In the genomic region with DNA sequence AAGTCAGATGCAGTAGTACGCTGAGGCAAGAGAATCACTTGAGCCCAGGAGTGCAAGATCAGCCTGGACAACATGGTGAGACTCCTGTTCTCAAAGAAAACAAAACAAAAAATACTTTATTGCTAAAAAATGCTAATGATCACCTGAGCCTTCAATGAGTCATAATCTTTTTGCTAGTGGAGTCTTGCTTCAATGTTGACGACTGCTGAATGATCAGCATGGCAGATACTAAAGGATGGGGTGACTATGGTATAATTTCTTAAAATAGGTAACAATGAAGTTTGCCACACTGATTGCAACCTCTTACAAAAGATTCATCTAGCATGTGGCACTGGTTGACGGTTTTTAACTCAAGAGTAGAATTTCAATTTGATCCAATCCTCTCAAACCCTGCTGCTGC, we compare ENCODE assay signal across 14 cellular contexts. TPM values are rescaled to one million over a fixed set of nuclear protein-coding genes. Genes with fewer than 3 reads are reported as not detected.
DNase-seq lines count a peak whose midpoint lies in the region; ATAC-seq and TF ChIP-seq lines count a peak whose summit lies in the region.
"Had no signal": no experiment of that assay in that cellular context is flagged by ENCODE, and none has a peak within 500 bp of the region (broad histone marks: within the 10 kb centered on the region; RNA-seq: fewer than 3 reads in every experiment).

No MANE protein-coding gene starts in this region.

- peaks cover 4% of the 10 kb centered on the region for H3K9me3 ChIP-seq in endodermal cell (ENCODE audit: control insufficient read depth, low read length)

- TF ChIP-seq CTCF in activated CD8-positive, alpha-beta T cell treated with anti-CD3 and anti-CD28 coated beads for 36 hours (IDR thresholded peaks at IDR 0.05) = no peak
- TF ChIP-seq CTCF in endodermal cell (conservative IDR thresholded peaks at IDR 0.05) (no peak), foreskin keratinocyte (conservative IDR thresholded peaks at IDR 0.05) (no peak)

- no peak for DNase-seq in activated CD8-positive, alpha-beta T cell treated with anti-CD3 and anti-CD28 coated beads, Interleukin-2, amount 10 ng/mL, durations not matched to agents 7 days and 5 days
- DNase-seq in activated CD8-positive, alpha-beta T cell treated with anti-CD3 and anti-CD28 coated beads for 36 hours = no peak
- no peak for DNase-seq in activated CD4-positive, alpha-beta memory T cell treated with anti-CD3 and anti-CD28 coated beads, Interleukin-2, amount 10 ng/mL, durations not matched to agents 7 days and 5 days
- peak; percentile 2 for DNase-seq in endodermal cell
- DNase-seq in foreskin keratinocyte = peak in 1 of 2 donors; percentile 61
- DNase-seq in NK-92 treated with Interleukin-12 subunit alpha and Interleukin-12 subunit beta, amount 100 ng/mL, for 24 hours (lab: John Stamatoyannopoulos, UW) = no peak
- DNase-seq in cardiac septum (ENCODE audit: low spot score) = no peak
- DNase-seq: ACHN; CD4-positive, CD25-positive, alpha-beta regulatory T cell; DMS53; GF-D8 had no signal

- no peak overlapping the region for H3K4me3 ChIP-seq in endodermal cell (ENCODE audit: low read length)
- H3K4me3 ChIP-seq: BLaER1 treated with 17β-estradiol and CSF1 and Interleukin-3, amounts not matched to agents 10 nM and 100 nM had no signal

- H3K27ac ChIP-seq in endodermal cell (ENCODE audit: low read depth, low read length) (no peak overlapping the region), foreskin keratinocyte (no peak overlapping the region)
- H3K27ac ChIP-seq: 22Rv1; BLaER1 treated with 17β-estradiol and CSF1 and Interleukin-3, amounts not matched to agents 10 nM and 100 nM had no signal

- peak overlapping the region; percentile 62 for H3K27ac Mint-ChIP-seq in activated CD8-positive, alpha-beta T cell treated with anti-CD3 and anti-CD28 coated beads, Interleukin-2, amount 10 ng/mL, durations not matched to agents 7 days and 5 days
- no peak overlapping the region for H3K27ac Mint-ChIP-seq in activated CD8-positive, alpha-beta T cell treated with anti-CD3 and anti-CD28 coated beads for 36 hours
- H3K27ac Mint-ChIP-seq in activated CD4-positive, alpha-beta memory T cell treated with anti-CD3 and anti-CD28 coated beads, Interleukin-2, amount 10 ng/mL, durations not matched to agents 7 days and 5 days = peak overlapping the region; percentile 36
- H3K27ac Mint-ChIP-seq in endodermal cell = no peak overlapping the region
- H3K27ac Mint-ChIP-seq: CD4-positive, CD25-positive, alpha-beta regulatory T cell had no signal

- H3K9me3 Mint-ChIP-seq in activated CD8-positive, alpha-beta T cell treated with anti-CD3 and anti-CD28 coated beads, Interleukin-2, amount 10 ng/mL, durations not matched to agents 7 days and 5 days (ENCODE audit: insufficient read depth) = no peaks in the 10 kb centered on the region
- H3K9me3 Mint-ChIP-seq in activated CD8-positive, alpha-beta T cell treated with anti-CD3 and anti-CD28 coated beads for 36 hours = no peaks in the 10 kb centered on the region
- no peaks in the 10 kb centered on the region for H3K9me3 Mint-ChIP-seq in activated CD4-positive, alpha-beta memory T cell treated with anti-CD3 and anti-CD28 coated beads, Interleukin-2, amount 10 ng/mL, durations not matched to agents 7 days and 5 days
- H3K9me3 Mint-ChIP-seq in endodermal cell = no peaks in the 10 kb centered on the region
- H3K9me3 Mint-ChIP-seq: CD4-positive, CD25-positive, alpha-beta regulatory T cell had no signal

- no peaks in the 10 kb centered on the region for H3K27me3 Mint-ChIP-seq in activated CD8-positive, alpha-beta T cell treated with anti-CD3 and anti-CD28 coated beads, Interleukin-2, amount 10 ng/mL, durations not matched to agents 7 days and 5 days (ENCODE audit: low read depth)
- no peaks in the 10 kb centered on the region for H3K27me3 Mint-ChIP-seq in activated CD8-positive, alpha-beta T cell treated with anti-CD3 and anti-CD28 coated beads for 36 hours
- H3K27me3 Mint-ChIP-seq in activated CD4-positive, alpha-beta memory T cell treated with anti-CD3 and anti-CD28 coated beads, Interleukin-2, amount 10 ng/mL, durations not matched to agents 7 days and 5 days = no peaks in the 10 kb centered on the region
- no peaks in the 10 kb centered on the region for H3K27me3 Mint-ChIP-seq in endodermal cell (ENCODE audit: insufficient read depth)
- H3K27me3 Mint-ChIP-seq: CD4-positive, CD25-positive, alpha-beta regulatory T cell had no signal

- H3K4me3 Mint-ChIP-seq in activated CD8-positive, alpha-beta T cell treated with anti-CD3 and anti-CD28 coated beads, Interleukin-2, amount 10 ng/mL, durations not matched to agents 7 days and 5 days = no peak overlapping the region
- H3K4me3 Mint-ChIP-seq in activated CD8-positive, alpha-beta T cell treated with anti-CD3 and anti-CD28 coated beads for 36 hours = no peak overlapping the region
- no peak overlapping the region for H3K4me3 Mint-ChIP-seq in activated CD4-positive, alpha-beta memory T cell treated with anti-CD3 and anti-CD28 coated beads, Interleukin-2, amount 10 ng/mL, durations not matched to agents 7 days and 5 days
- H3K4me3 Mint-ChIP-seq in endodermal cell = no peak overlapping the region
- H3K4me3 Mint-ChIP-seq: CD4-positive, CD25-positive, alpha-beta regulatory T cell had no signal

- CTCF ChIA-PET in activated CD8-positive, alpha-beta T cell treated with anti-CD3 and anti-CD28 coated beads, Interleukin-2, amount 10 ng/mL, durations not matched to agents 7 days and 5 days (lab: Charles Lee) = no interaction called here
- CTCF ChIA-PET in activated CD8-positive, alpha-beta T cell treated with anti-CD3 and anti-CD28 coated beads for 36 hours (lab: Charles Lee) = no interaction called here
- CTCF ChIA-PET in activated CD4-positive, alpha-beta memory T cell treated with anti-CD3 and anti-CD28 coated beads, Interleukin-2, amount 10 ng/mL, durations not matched to agents 7 days and 5 days (lab: Charles Lee) = no interaction called here

- peaks cover 80% of the 10 kb centered on the region for H3K36me3 Mint-ChIP-seq in activated CD8-positive, alpha-beta T cell treated with anti-CD3 and anti-CD28 coated beads, Interleukin-2, amount 10 ng/mL, durations not matched to agents 7 days and 5 days (ENCODE audit: low read depth)
- H3K36me3 Mint-ChIP-seq in activated CD8-positive, alpha-beta T cell treated with anti-CD3 and anti-CD28 coated beads for 36 hours (ENCODE audit: low read depth) = peaks cover 71% of the 10 kb centered on the region
- peaks cover 93% of the 10 kb centered on the region for H3K36me3 Mint-ChIP-seq in activated CD4-positive, alpha-beta memory T cell treated with anti-CD3 and anti-CD28 coated beads, Interleukin-2, amount 10 ng/mL, durations not matched to agents 7 days and 5 days (ENCODE audit: low read depth)
- peaks cover 94% of the 10 kb centered on the region for H3K36me3 Mint-ChIP-seq in endodermal cell (ENCODE audit: low read depth)

- 90 to 100% methylated on average over 3 of the region's 3 CpGs for WGBS in endodermal cell (ENCODE audit: insufficient coverage in 1 of 2, insufficient read length in 1 of 2), 2 experiments

- H3K36me3 ChIP-seq in endodermal cell (ENCODE audit: control insufficient read depth, insufficient read depth, low read length) = peaks cover 99% of the 10 kb centered on the region

- H3K4me1 ChIP-seq in endodermal cell (ENCODE audit: control insufficient read depth, insufficient read depth, low read length) = no peaks in the 10 kb centered on the region
- H3K4me1 ChIP-seq in foreskin keratinocyte = no peaks in the 10 kb centered on the region
- H3K4me1 ChIP-seq: BLaER1 treated with 17β-estradiol and CSF1 and Interleukin-3, amounts not matched to agents 10 nM and 100 nM had no signal

- H3K27me3 ChIP-seq in endodermal cell (ENCODE audit: control insufficient read depth, insufficient read depth, low read length, poor library complexity, severe bottlenecking) (no peaks in the 10 kb centered on the region), foreskin keratinocyte (no peaks in the 10 kb centered on the region)
- H3K27me3 ChIP-seq: BLaER1 treated with 17β-estradiol and CSF1 and Interleukin-3, amounts not matched to agents 10 nM and 100 nM had no signal

- intact Hi-C loops in activated CD8-positive, alpha-beta T cell treated with anti-CD3 and anti-CD28 coated beads for 36 hours (cut with micrococcal nuclease) = no loop called here
- intact Hi-C loops in cardiac septum (cut with DNase I) = no loop called here

- H3K9ac ChIP-seq in endodermal cell (ENCODE audit: extremely low read depth, low read length, poor library complexity, severe bottlenecking) = no peak overlapping the region
- H3K9ac ChIP-seq: BLaER1 treated with 17β-estradiol and CSF1 and Interleukin-3, amounts not matched to agents 10 nM and 100 nM had no signal

- POLR2A ChIA-PET in activated CD8-positive, alpha-beta T cell treated with anti-CD3 and anti-CD28 coated beads, Interleukin-2, amount 10 ng/mL, durations not matched to agents 7 days and 5 days (lab: Charles Lee) = no interaction called here
- POLR2A ChIA-PET in activated CD8-positive, alpha-beta T cell treated with anti-CD3 and anti-CD28 coated beads for 36 hours (lab: Charles Lee) = interaction anchor here (0.8 kb wide), 1 partner anchor 10 kb away, joined by 3 read pairs; no protein-coding TSS in a partner anchor
- POLR2A ChIA-PET in activated CD4-positive, alpha-beta memory T cell treated with anti-CD3 and anti-CD28 coated beads, Interleukin-2, amount 10 ng/mL, durations not matched to agents 7 days and 5 days (lab: Charles Lee) = interaction anchor here (0.6 to 1.6 kb wide), 5 partner anchors 19 to 127 kb away, joined by 3 to 4 read pairs (median 3); partner anchors contain the start of gene PRDX3

- ATAC-seq in activated CD8-positive, alpha-beta T cell treated with anti-CD3 and anti-CD28 coated beads, Interleukin-2, amount 10 ng/mL, durations not matched to agents 7 days and 5 days = no peak
- no peak for ATAC-seq in activated CD8-positive, alpha-beta T cell treated with anti-CD3 and anti-CD28 coated beads for 36 hours
- ATAC-seq in foreskin keratinocyte = peak; percentile 62
- no peak for ATAC-seq in GM18868 (IDR thresholded peaks at IDR 0.05; ENCODE audit: unreplicated experiment)

- peaks cover 3% of the 10 kb centered on the region for H3K4me1 Mint-ChIP-seq in activated CD8-positive, alpha-beta T cell treated with anti-CD3 and anti-CD28 coated beads, Interleukin-2, amount 10 ng/mL, durations not matched to agents 7 days and 5 days (ENCODE audit: low read depth)
- peaks cover 10% of the 10 kb centered on the region for H3K4me1 Mint-ChIP-seq in activated CD8-positive, alpha-beta T cell treated with anti-CD3 and anti-CD28 coated beads for 36 hours (ENCODE audit: low read depth)
- peaks cover 14% of the 10 kb centered on the region for H3K4me1 Mint-ChIP-seq in activated CD4-positive, alpha-beta memory T cell treated with anti-CD3 and anti-CD28 coated beads, Interleukin-2, amount 10 ng/mL, durations not matched to agents 7 days and 5 days
- no peaks in the 10 kb centered on the region for H3K4me1 Mint-ChIP-seq in endodermal cell

RNA-seq across cellular contexts. Expression of gene NANOS1, which starts 22.3 kb away (rescaled TPM):
- under 1 TPM; 0.08 to 0.13 TPM for total RNA-seq in activated CD8-positive, alpha-beta T cell treated with anti-CD3 and anti-CD28 coated beads, Interleukin-2, amount 10 ng/mL, durations not matched to agents 7 days and 5 days
- total RNA-seq in activated CD8-positive, alpha-beta T cell treated with anti-CD3 and anti-CD28 coated beads for 36 hours = under 1 TPM in 1 of 2 experiments, not detected in 1; 0.20 TPM
- total RNA-seq in activated CD4-positive, alpha-beta memory T cell treated with anti-CD3 and anti-CD28 coated beads, Interleukin-2, amount 10 ng/mL, durations not matched to agents 7 days and 5 days = under 1 TPM; 0.13 to 0.40 TPM
- 1 to 10 TPM in 1 of 2 donors, under 1 TPM in 1; 0.71 to 1.7 TPM for total RNA-seq in endodermal cell
- polyA plus RNA-seq in endodermal cell (2013, experiment 1 of 2) = 3.6 TPM
- 3.5 TPM for polyA plus RNA-seq in endodermal cell (2013, experiment 2 of 2)
- total RNA-seq in foreskin keratinocyte = 0.67 and 0.78 TPM in 2 replicates
- polyA plus RNA-seq in foreskin keratinocyte = 0.99 and 1.1 TPM in 2 replicates
- total RNA-seq in cardiac septum = 10.3 TPM
- polyA plus RNA-seq: CD4-positive, CD25-positive, alpha-beta regulatory T cell had no signal

RNA-seq across cellular contexts. Expression of gene EIF3A, which starts 28.8 kb away (rescaled TPM):
- 100 to 1,000 TPM; 126 to 127 TPM for total RNA-seq in activated CD8-positive, alpha-beta T cell treated with anti-CD3 and anti-CD28 coated beads, Interleukin-2, amount 10 ng/mL, durations not matched to agents 7 days and 5 days
- total RNA-seq in activated CD8-positive, alpha-beta T cell treated with anti-CD3 and anti-CD28 coated beads for 36 hours = 100 to 1,000 TPM; 127 to 131 TPM
- total RNA-seq in activated CD4-positive, alpha-beta memory T cell treated with anti-CD3 and anti-CD28 coated beads, Interleukin-2, amount 10 ng/mL, durations not matched to agents 7 days and 5 days = 100 to 1,000 TPM; 129 to 130 TPM
- total RNA-seq in endodermal cell = 100 to 1,000 TPM; 134 to 144 TPM
- polyA plus RNA-seq in endodermal cell (2013, experiment 1 of 2) = 129 TPM
- polyA plus RNA-seq in endodermal cell (2013, experiment 2 of 2) = 120 TPM
- total RNA-seq in foreskin keratinocyte = 152 and 172 TPM in 2 replicates
- polyA plus RNA-seq in foreskin keratinocyte = 33.0 and 41.1 TPM in 2 replicates
- 133 TPM for total RNA-seq in cardiac septum

RNA-seq across cellular contexts. Expression of gene DENND10, which starts 52.1 kb away (rescaled TPM):
- total RNA-seq in activated CD8-positive, alpha-beta T cell treated with anti-CD3 and anti-CD28 coated beads, Interleukin-2, amount 10 ng/mL, durations not matched to agents 7 days and 5 days = 10 to 100 TPM; 39.9 to 41.3 TPM
- total RNA-seq in activated CD8-positive, alpha-beta T cell treated with anti-CD3 and anti-CD28 coated beads for 36 hours = 10 to 100 TPM; 16.9 to 18.6 TPM
- 10 to 100 TPM; 52.4 to 57.1 TPM for total RNA-seq in activated CD4-positive, alpha-beta memory T cell treated with anti-CD3 and anti-CD28 coated beads, Interleukin-2, amount 10 ng/mL, durations not matched to agents 7 days and 5 days
- total RNA-seq in endodermal cell (10 to 100 TPM; 76.1 to 91.2 TPM), foreskin keratinocyte (49.8 and 52.6 TPM in 2 replicates), cardiac septum (22.2 TPM)
- 65.7 TPM for polyA plus RNA-seq in endodermal cell (2013, experiment 1 of 2)
- polyA plus RNA-seq in endodermal cell (2013, experiment 2 of 2) = 62.3 TPM
- polyA plus RNA-seq in foreskin keratinocyte = 21.8 and 23.3 TPM in 2 replicates

Comparison
In these comparisons a context has a peak if more than half of its experiments do, and no peak if none do; other contexts are left out.
1. H3K27ac Mint-ChIP-seq: peak in activated CD8-positive, alpha-beta T cell treated with anti-CD3 and anti-CD28 coated beads, Interleukin-2, amount 10 ng/mL, durations not matched to agents 7 days and 5 days (single experiment) and activated CD4-positive, alpha-beta memory T cell treated with anti-CD3 and anti-CD28 coated beads, Interleukin-2, amount 10 ng/mL, durations not matched to agents 7 days and 5 days (single experiment); none in activated CD8-positive, alpha-beta T cell treated with anti-CD3 and anti-CD28 coated beads for 36 hours (single experiment) and endodermal cell (single experiment).